In genomic region chr12:96044017-96044985, GRCh38 we compare ENCODE assay signal across 1 cellular context.
TF ChIP-seq lines count a peak whose summit lies in the region.

No MANE protein-coding gene starts in this region.

TF ChIP-seq in HCT116, 20 proteins besides CTCF, POLR2A, EP300 and RAD21 (continued from another document):
- no peak for TF ChIP-seq ATF3 (IDR thresholded peaks at IDR 0.05)
- no peak for TF ChIP-seq EGR1 (IDR thresholded peaks at IDR 0.05; ENCODE audit: low read depth)
- peak; percentile 69 for TF ChIP-seq FOSL1 (IDR thresholded peaks at IDR 0.05; ENCODE audit: low read depth)
